25 cellular contexts compared by ENCODE assay signal in genomic region chr1:215113776-215114153, GRCh38. TPM values are rescaled to one million over a fixed set of nuclear protein-coding genes. Genes with fewer than 3 reads are reported as not detected.
DNase-seq lines count a peak whose midpoint lies in the region; ATAC-seq and TF ChIP-seq lines count a peak whose summit lies in the region.
"Had no signal": no experiment of that assay in that cellular context is flagged by ENCODE, and none has a peak within 500 bp of the region (broad histone marks: within the 10 kb centered on the region; RNA-seq: fewer than 3 reads in every experiment).

No MANE protein-coding gene starts in this region.

- H3K9me3 ChIP-seq in Panc1 (ENCODE audit: control insufficient read depth, insufficient read depth, low read depth, low read length) (no peaks in the 10 kb centered on the region), H9 (ENCODE audit: control insufficient read depth, low read depth, low read length) (no peaks in the 10 kb centered on the region)
- H3K9me3 ChIP-seq: mucosa of descending colon had no signal

- intact Hi-C loops in Panc1 (cut with micrococcal nuclease; ENCODE audit: unreplicated experiment) = no loop called here

- H4K5ac ChIP-seq in H9 (ENCODE audit: insufficient read length, low read depth, low read length) = no peak overlapping the region

- peak overlapping the region in 1 of 2 experiments; percentile 8; a peak in 1 of 4 replicates for H3K4me3 ChIP-seq in Panc1 (ENCODE audit: low read depth in 2 of 2, low read length in 2 of 2)
- H3K4me3 ChIP-seq: dorsolateral prefrontal cortex, mucosa of descending colon had no signal

- no peak overlapping the region for H3K23ac ChIP-seq in H9 (ENCODE audit: insufficient read length, low read depth, low read length)

- H3K14ac ChIP-seq in H9 (ENCODE audit: insufficient read depth, low read length) = no peak overlapping the region

- no CpG with 5 or more reads among the region's 3 CpGs for WGBS in H9 (ENCODE audit: extremely low coverage, insufficient read length, low lambda C conversion rate)

- H4K20me1 ChIP-seq in H9 (ENCODE audit: control insufficient read depth, insufficient read depth, insufficient read length) = no peaks in the 10 kb centered on the region

- no peak overlapping the region for H3K4ac ChIP-seq in H9 (ENCODE audit: low read depth, low read length)

- H3K79me1 ChIP-seq in H9 (ENCODE audit: insufficient read depth, low read depth, low read length, poor library complexity, severe bottlenecking) = no peaks in the 10 kb centered on the region

- H3K27ac ChIP-seq in Panc1 (ENCODE audit: low read length) = no peak overlapping the region
- no peak overlapping the region for H3K27ac ChIP-seq in foreskin keratinocyte
- no peak overlapping the region for H3K27ac ChIP-seq in H9 (ENCODE audit: insufficient read length, low read depth, low read length)
- H3K27ac ChIP-seq: dorsolateral prefrontal cortex, HL-60 had no signal

- no peak overlapping the region for H2AK5ac ChIP-seq in H9 (ENCODE audit: insufficient read length, low read length)

- no peak overlapping the region for H2AFZ ChIP-seq in H9 (ENCODE audit: low read length)

- H4K91ac ChIP-seq in H9 (ENCODE audit: insufficient read length, low read depth, low read length) = no peak overlapping the region

- H2BK12ac ChIP-seq in H9 (ENCODE audit: insufficient read length, low read depth, low read length) = no peak overlapping the region

- no peak overlapping the region for H3K18ac ChIP-seq in H9 (ENCODE audit: insufficient read length, low read depth, low read length)

- H3K4me3 Mint-ChIP-seq in H9 = no peak overlapping the region
- H3K4me3 Mint-ChIP-seq: activated naive CD8-positive, alpha-beta T cell treated with anti-CD3 and anti-CD28 coated beads, Interleukin-2, amount 10 ng/mL, durations not matched to agents 7 days and 5 days; activated T-helper 1 cell treated with anti-CD3 and anti-CD28 coated beads, Interleukin-12 subunit alpha, Interleukin-12 subunit beta, Interleukin-2, Interleukin-4 antibody, amounts not matched to agents 30 ng/mL and 10 ng/mL and 1 ng/mL, durations not matched to agents 14 hours and 24 hours and 36 hours; CD14-positive monocyte; IgD-negative memory B cell had no signal

- ATAC-seq in GM21717 (IDR thresholded peaks at IDR 0.05; ENCODE audit: unreplicated experiment) (peak; percentile 85), Panc1 (peak; percentile 75), foreskin keratinocyte (peak; percentile 52)
- ATAC-seq: activated CD4-positive, CD25-positive, alpha-beta regulatory T cell treated with anti-CD3 and anti-CD28 coated beads, Interleukin-2, amount 50 U/mL, for 24 hours; left lobe of liver; mucosa of descending colon had no signal

- no peak overlapping the region for H3K9ac ChIP-seq in H9 (ENCODE audit: extremely low read depth, insufficient read length, low read length)

- H3K27me3 Mint-ChIP-seq in H9 (ENCODE audit: low read depth) = no peaks in the 10 kb centered on the region
- H3K27me3 Mint-ChIP-seq: activated naive CD8-positive, alpha-beta T cell treated with anti-CD3 and anti-CD28 coated beads, Interleukin-2, amount 10 ng/mL, durations not matched to agents 7 days and 5 days; IgD-negative memory B cell had no signal

- no peak overlapping the region for H2BK120ac ChIP-seq in H9 (ENCODE audit: low read depth, low read length, poor library complexity, severe bottlenecking)

- no peak overlapping the region for H3K56ac ChIP-seq in H9 (ENCODE audit: insufficient read length, low read depth, low read length)

- peak; percentile 76 for DNase-seq in DMS53 (lab: John Stamatoyannopoulos, UW)
- peak; percentile 4 for DNase-seq in Panc1 (ENCODE audit: low read depth, low spot score)
- DNase-seq in foreskin keratinocyte = no peak
- DNase-seq in kidney tubule cell (ENCODE audit: low spot score) = no peak
- DNase-seq in H9 = no peak
- no peak for DNase-seq in inferior parietal cortex (ENCODE audit: extremely low spot score)
- no peak for DNase-seq in NCI-H2171 (lab: John Stamatoyannopoulos, UW)
- DNase-seq: activated naive CD8-positive, alpha-beta T cell treated with anti-CD3 and anti-CD28 coated beads, Interleukin-2, amount 10 ng/mL, durations not matched to agents 7 days and 5 days; DMS 273 treated with DMSO at 0.1 percent for 48 hours; dorsolateral prefrontal cortex; GF-D8; MM.1S; mucosa of descending colon; NCI-H187 treated with DMSO at 0.1 percent for 48 hours; retina; RPMI8226; stimulated activated CD4-positive, alpha-beta T cell treated with anti-CD3 and anti-CD28 coated beads, Interleukin-15, amount 100 ng/mL, for 24 hours had no signal

- H2BK15ac ChIP-seq in H9 (ENCODE audit: low read depth, low read length) = no peak overlapping the region

- H3K36me3 Mint-ChIP-seq in H9 (ENCODE audit: insufficient read depth in 1 of 3, low read depth in 3 of 3) = no peaks in the 10 kb centered on the region
- H3K36me3 Mint-ChIP-seq: activated naive CD8-positive, alpha-beta T cell treated with anti-CD3 and anti-CD28 coated beads, Interleukin-2, amount 10 ng/mL, durations not matched to agents 7 days and 5 days; CD14-positive monocyte; IgD-negative memory B cell had no signal

- no peak overlapping the region for H3T11ph ChIP-seq in H9 (ENCODE audit: low read length)

- no peak overlapping the region for H2BK5ac ChIP-seq in H9 (ENCODE audit: insufficient read length, low read length)

- in situ Hi-C loops in Panc1 (cut with HindIII; ENCODE audit: low pct_unique_long_range_greater_than_20kb, low sequenced_read_pairs) = no loop called here

- no peak overlapping the region for H4K8ac ChIP-seq in H9 (replicated peaks; ENCODE audit: insufficient read length, low read depth, low read length)

- no peaks in the 10 kb centered on the region for H3K4me1 Mint-ChIP-seq in H9
- H3K4me1 Mint-ChIP-seq: activated naive CD8-positive, alpha-beta T cell treated with anti-CD3 and anti-CD28 coated beads, Interleukin-2, amount 10 ng/mL, durations not matched to agents 7 days and 5 days; IgD-negative memory B cell had no signal

- no peaks in the 10 kb centered on the region for H3K23me2 ChIP-seq in H9 (ENCODE audit: insufficient read length, low read depth, low read length, poor library complexity, severe bottlenecking)

- no TSS peak for BruUV-seq in Panc1 (replicated peaks; lab: Mats Ljungman, UMichigan)

- H3K4me1 ChIP-seq in Panc1 (ENCODE audit: control insufficient read depth, insufficient read depth, low read length) (peaks cover 4% of the 10 kb centered on the region; the same call in 1 of the 2 replicates), foreskin keratinocyte (peaks cover 18% of the 10 kb centered on the region), H9 (ENCODE audit: insufficient read depth, low read length) (no peaks in the 10 kb centered on the region)

- CTCF ChIA-PET in Panc1 (lab: Charles Lee) = no interaction called here

- no peak overlapping the region for H2BK20ac ChIP-seq in H9 (ENCODE audit: low read depth, low read length, poor library complexity, severe bottlenecking)

- H3K27ac Mint-ChIP-seq in H9 = no peak overlapping the region
- H3K27ac Mint-ChIP-seq: activated naive CD8-positive, alpha-beta T cell treated with anti-CD3 and anti-CD28 coated beads, Interleukin-2, amount 10 ng/mL, durations not matched to agents 7 days and 5 days; activated T-helper 1 cell treated with anti-CD3 and anti-CD28 coated beads, Interleukin-12 subunit alpha, Interleukin-12 subunit beta, Interleukin-2, Interleukin-4 antibody, amounts not matched to agents 30 ng/mL and 10 ng/mL and 1 ng/mL, durations not matched to agents 14 hours and 24 hours and 36 hours; CD14-positive monocyte; IgD-negative memory B cell had no signal

- H3K27me3 ChIP-seq in Panc1 (ENCODE audit: control insufficient read depth, insufficient read depth, low read length) (no peaks in the 10 kb centered on the region), foreskin keratinocyte (no peaks in the 10 kb centered on the region), H9 (ENCODE audit: insufficient read depth, low read length) (no peaks in the 10 kb centered on the region)
- H3K27me3 ChIP-seq: dorsolateral prefrontal cortex had no signal

- no peaks in the 10 kb centered on the region for H3K79me2 ChIP-seq in H9 (ENCODE audit: insufficient read depth, low read length)

- H3K4me2 ChIP-seq in H9 (ENCODE audit: insufficient read depth, insufficient read length, low read length) = no peak overlapping the region

- TF ChIP-seq CTCF in Panc1 (IDR thresholded peaks at IDR 0.05) (no peak), foreskin keratinocyte (conservative IDR thresholded peaks at IDR 0.05) (no peak), H9 (conservative IDR thresholded peaks at IDR 0.05) (no peak)

- no peaks in the 10 kb centered on the region for H3K9me3 Mint-ChIP-seq in H9
- H3K9me3 Mint-ChIP-seq: activated T-helper 1 cell treated with anti-CD3 and anti-CD28 coated beads, Interleukin-12 subunit alpha, Interleukin-12 subunit beta, Interleukin-2, Interleukin-4 antibody, amounts not matched to agents 30 ng/mL and 10 ng/mL and 1 ng/mL, durations not matched to agents 14 hours and 24 hours and 36 hours had no signal

- POLR2A ChIA-PET in Panc1 (lab: Charles Lee) = no interaction called here

- no peaks in the 10 kb centered on the region for H3K36me3 ChIP-seq in Panc1 (ENCODE audit: control insufficient read depth, insufficient read depth, low read length)

RNA-seq across cellular contexts. Expression of gene KCNK2, which starts 31.2 kb away (rescaled TPM):
- total RNA-seq in Panc1 (2021; ENCODE audit: unreplicated experiment) (0.28 TPM), foreskin keratinocyte (0.28 and 0.31 TPM in 2 replicates), H9 (2021) (0.37 and 0.44 TPM in 2 replicates)
- not detected for polyA plus RNA-seq in Panc1 (2012; ENCODE audit: insufficient read length)
- 0.07 and 0.11 TPM in 2 replicates for polyA plus RNA-seq in foreskin keratinocyte
- total RNA-seq: activated CD8-positive, alpha-beta memory T cell treated with anti-CD3 and anti-CD28 coated beads for 36 hours; activated naive CD8-positive, alpha-beta T cell treated with anti-CD3 and anti-CD28 coated beads, Interleukin-2, amount 10 ng/mL, durations not matched to agents 7 days and 5 days; activated T-helper 1 cell treated with anti-CD3 and anti-CD28 coated beads, Interleukin-12 subunit alpha, Interleukin-12 subunit beta, Interleukin-2, Interleukin-4 antibody, amounts not matched to agents 30 ng/mL and 10 ng/mL and 1 ng/mL, durations not matched to agents 14 hours and 24 hours and 36 hours had no signal
- polyA plus RNA-seq: CD14-positive monocyte, IgD-negative memory B cell had no signal

Comparison
In these comparisons a context has a peak if more than half of its experiments do, and no peak if none do; other contexts are left out.
1. DNase-seq: peak in DMS53 (single experiment) and Panc1 (single experiment); none in foreskin keratinocyte (0 of 2), kidney tubule cell (single experiment), H9 (single experiment), inferior parietal cortex (single experiment) and NCI-H2171 (single experiment).
2. Peak in every context shown above with its lines, with median percentiles within 50 percentile points of each other: ATAC-seq.